Comparison of ENCODE assay signal across 10 cellular contexts in genomic region chr19:6536138-6536671, GRCh38. TPM values are rescaled to one million over a fixed set of nuclear protein-coding genes. Genes with fewer than 3 reads are reported as not detected.
DNase-seq lines count a peak whose midpoint lies in the region; ATAC-seq and TF ChIP-seq lines count a peak whose summit lies in the region.
"Had no signal": no experiment of that assay in that cellular context is flagged by ENCODE, and none has a peak within 500 bp of the region (broad histone marks: within the 10 kb centered on the region; RNA-seq: fewer than 3 reads in every experiment).

No MANE protein-coding gene starts in this region.

- CTCF ChIA-PET in Calu3 (lab: Charles Lee) = no interaction called here

- peak; percentile 18 for DNase-seq in Calu3
- DNase-seq in SK-N-DZ (ENCODE audit: low spot score) = peak; percentile 49
- peak; percentile 83 for DNase-seq in activated naive CD4-positive, alpha-beta T cell treated with Interleukin-2 at 50 U/mL for 16 hours
- peak; percentile 52 for DNase-seq in iris pigment epithelial cell (ENCODE audit: low read depth)
- peak; percentile 47 to 48 for DNase-seq in stimulated activated CD8-positive, alpha-beta memory T cell treated with anti-CD3 and anti-CD28 coated beads, Interleukin-7, amount 100 ng/mL, for 1 hour (ENCODE audit: low read depth in 2 of 2)
- no peak for DNase-seq in tibial artery

- H3K27me3 ChIP-seq in tibial artery = peaks cover 0 to 55% of the 10 kb centered on the region in 2 donors

- TF ChIP-seq CTCF in Calu3 (IDR thresholded peaks at IDR 0.05; ENCODE audit: unreplicated experiment) (no peak), tibial artery (IDR thresholded peaks at IDR 0.05) (no peak)

- ATAC-seq in GM19372 (IDR thresholded peaks at IDR 0.05; ENCODE audit: low read depth, unreplicated experiment) (peak; percentile 56), HG03432 (IDR thresholded peaks at IDR 0.05; ENCODE audit: unreplicated experiment) (peak; percentile 70)

- no peak overlapping the region for H3K27ac Mint-ChIP-seq in Calu3 (ENCODE audit: unreplicated experiment)

- no peaks in the 10 kb centered on the region for H3K9me3 Mint-ChIP-seq in Calu3 (ENCODE audit: low read depth, unreplicated experiment)

- peaks cover 11% of the 10 kb centered on the region for H3K4me1 Mint-ChIP-seq in Calu3 (ENCODE audit: low read depth, unreplicated experiment)

- H3K4me1 ChIP-seq in tibial artery = peaks cover 3 to 7% (median 5%) of the 10 kb centered on the region in 4 donors

- no peak overlapping the region for H3K4me3 ChIP-seq in tibial artery
- H3K4me3 ChIP-seq: PC-9 had no signal

- intact Hi-C loops in Calu3 (cut with micrococcal nuclease; ENCODE audit: unreplicated experiment) = no loop called here
- intact Hi-C loops in tibial artery (cut with DNase I; ENCODE audit: low total_unique reads) = no loop called here

- no peaks in the 10 kb centered on the region for H3K9me3 ChIP-seq in tibial artery

- H3K27me3 Mint-ChIP-seq in Calu3 (ENCODE audit: unreplicated experiment) = peaks cover 21% of the 10 kb centered on the region

- no peaks in the 10 kb centered on the region for H3K36me3 ChIP-seq in tibial artery

- H3K27ac ChIP-seq in tibial artery = no peak overlapping the region

- BruUV-seq in Calu3 (replicated peaks; lab: Mats Ljungman, UMichigan) = no TSS peak

- no peak overlapping the region for H3K4me3 Mint-ChIP-seq in Calu3 (ENCODE audit: low read depth, unreplicated experiment)

- peaks cover 5% of the 10 kb centered on the region for H3K36me3 Mint-ChIP-seq in Calu3 (ENCODE audit: insufficient read depth, unreplicated experiment)

RNA-seq across cellular contexts. Expression of gene TNFSF9, which starts 5.4 kb away (rescaled TPM):
- total RNA-seq in Calu3 (2022) = 0.92 and 1.6 TPM in 2 replicates
- polyA plus RNA-seq in SK-N-DZ (2014; cell fraction: cytosol; rRNA removed) = 0.08 and 0.29 TPM in 2 replicates
- not detected in 2 replicates for polyA plus RNA-seq in SK-N-DZ (2014; cell fraction: nucleus; rRNA removed)

RNA-seq across cellular contexts. Expression of gene TUBB4A, which starts 34.1 kb away (rescaled TPM):
- total RNA-seq in Calu3 (2022) = 1.4 and 1.5 TPM in 2 replicates
- polyA plus RNA-seq in SK-N-DZ (2014; cell fraction: cytosol; rRNA removed) = 8.0 and 9.6 TPM in 2 replicates
- polyA plus RNA-seq in SK-N-DZ (2014; cell fraction: nucleus; rRNA removed) = 2.2 and 3.8 TPM in 2 replicates
- total RNA-seq: PC-9 had no signal

RNA-seq across cellular contexts. Expression of gene DENND1C, which starts 54.6 kb away (rescaled TPM):
- total RNA-seq in Calu3 (2022) = not detected in 2 replicates
- not detected in 2 replicates for polyA plus RNA-seq in SK-N-DZ (2014; cell fraction: cytosol; rRNA removed)
- 0.72 TPM in 1 of 2 replicates, not detected in the other for polyA plus RNA-seq in SK-N-DZ (2014; cell fraction: nucleus; rRNA removed)
- total RNA-seq: PC-9, pulmonary artery endothelial cell had no signal

RNA-seq across cellular contexts. Expression of gene CD70, which starts 54.7 kb away (rescaled TPM):
- total RNA-seq in Calu3 (2022) = 0.68 TPM in 1 of 2 replicates, not detected in the other
- not detected in 2 replicates for polyA plus RNA-seq in SK-N-DZ (2014; cell fraction: cytosol; rRNA removed)
- polyA plus RNA-seq in SK-N-DZ (2014; cell fraction: nucleus; rRNA removed) = not detected in 2 replicates
- total RNA-seq: PC-9, pulmonary artery endothelial cell had no signal

Comparison
In these comparisons a context has a peak if more than half of its experiments do, and no peak if none do; other contexts are left out.
1. DNase-seq: peak in Calu3 (single experiment), SK-N-DZ (single experiment), activated naive CD4-positive, alpha-beta T cell treated with Interleukin-2 at 50 U/mL for 16 hours (single experiment), iris pigment epithelial cell (single experiment) and stimulated activated CD8-positive, alpha-beta memory T cell treated with anti-CD3 and anti-CD28 coated beads, Interleukin-7, amount 100 ng/mL, for 1 hour (2 of 2); none in tibial artery (0 of 2).